ENCODE assay signal across 18 cellular contexts in genomic region chr1:235817101-235817725, GRCh38. TPM values are rescaled to one million over a fixed set of nuclear protein-coding genes. Genes with fewer than 3 reads are reported as not detected.
DNase-seq lines count a peak whose midpoint lies in the region; ATAC-seq and TF ChIP-seq lines count a peak whose summit lies in the region.
"Had no signal": no experiment of that assay in that cellular context is flagged by ENCODE, and none has a peak within 500 bp of the region (broad histone marks: within the 10 kb centered on the region; RNA-seq: fewer than 3 reads in every experiment).

No MANE protein-coding gene starts in this region.

- H3K27ac Mint-ChIP-seq in stimulated activated naive CD8-positive, alpha-beta T cell treated with anti-CD3 and anti-CD28 coated beads, Interleukin-15, Interleukin-2, amounts not matched to agents 100 ng/mL and 50 ng/mL, for 24 hours = peak overlapping the region; percentile 17
- peak overlapping the region; percentile 34 to 59 for H3K27ac Mint-ChIP-seq in effector memory CD8-positive, alpha-beta T cell
- H3K27ac Mint-ChIP-seq: IgD-negative memory B cell had no signal

- peaks cover 11% of the 10 kb centered on the region for H3K4me1 Mint-ChIP-seq in stimulated activated naive CD8-positive, alpha-beta T cell treated with anti-CD3 and anti-CD28 coated beads, Interleukin-15, Interleukin-2, amounts not matched to agents 100 ng/mL and 50 ng/mL, for 24 hours (ENCODE audit: low read depth)
- peaks cover 9 to 27% of the 10 kb centered on the region in 2 donors for H3K4me1 Mint-ChIP-seq in effector memory CD8-positive, alpha-beta T cell (ENCODE audit: low read depth in 2 of 2)

- CTCF ChIA-PET in OCI-LY7 (lab: Charles Lee; ENCODE audit: unreplicated experiment) = no interaction called here

- DNase-seq in NCI-H146 (lab: John Stamatoyannopoulos, UW) (peak; percentile 31), NCI-H146 treated with DMSO at 0.1 percent for 48 hours (lab: John Stamatoyannopoulos, UW; ENCODE audit: unreplicated experiment) (no peak), NCI-H345 treated with DMSO at 0.1 percent for 48 hours (lab: John Stamatoyannopoulos, UW; ENCODE audit: unreplicated experiment) (no peak), OCI-LY7 (ENCODE audit: low spot score) (no peak)
- no peak for DNase-seq in stimulated activated naive CD8-positive, alpha-beta T cell treated with anti-CD3 and anti-CD28 coated beads, Interleukin-15, Interleukin-2, amounts not matched to agents 100 U/mL and 50 U/mL, for 24 hours
- DNase-seq in effector memory CD8-positive, alpha-beta T cell = no peak
- DNase-seq: Caco-2; GM23248; NCI-H2171 treated with DMSO at 0.1 percent for 48 hours; NCI-H510A; NK-92 treated with Interleukin-12 subunit alpha and Interleukin-12 subunit beta, amount 100 ng/mL, for 24 hours; SK-N-SH had no signal

- no peaks in the 10 kb centered on the region for H3K4me1 ChIP-seq in OCI-LY7 (ENCODE audit: insufficient read depth, low read length, poor library complexity, severe bottlenecking)
- H3K4me1 ChIP-seq: Caco-2 had no signal

- H3K9me3 ChIP-seq in OCI-LY7 (ENCODE audit: low read length) = no peaks in the 10 kb centered on the region
- H3K9me3 ChIP-seq: BLaER1 treated with 17β-estradiol and CSF1 and Interleukin-3, amounts not matched to agents 10 nM and 100 nM; Caco-2; SK-N-SH had no signal

- no peaks in the 10 kb centered on the region for H3K79me2 ChIP-seq in OCI-LY7 (ENCODE audit: insufficient read depth, low read depth, low read length)

- H3K4me3 ChIP-seq in OCI-LY7 (ENCODE audit: low read depth, low read length, poor library complexity, severe bottlenecking) = no peak overlapping the region
- H3K4me3 ChIP-seq: BLaER1 treated with 17β-estradiol and CSF1 and Interleukin-3, amounts not matched to agents 10 nM and 100 nM; GM23248 had no signal

- no peak overlapping the region for H3K4me2 ChIP-seq in OCI-LY7 (ENCODE audit: low read length)
- H3K4me2 ChIP-seq: BLaER1 treated with 17β-estradiol and CSF1 and Interleukin-3, amounts not matched to agents 10 nM and 100 nM; SK-N-SH had no signal

- no peaks in the 10 kb centered on the region for H3K9me2 ChIP-seq in OCI-LY7 (ENCODE audit: insufficient read depth, low read length)
- H3K9me2 ChIP-seq: SK-N-SH had no signal

- TF ChIP-seq CTCF in OCI-LY7 (conservative IDR thresholded peaks at IDR 0.05; ENCODE audit: low read length) = no peak

- no peak for ATAC-seq in stimulated activated naive CD8-positive, alpha-beta T cell treated with anti-CD3 and anti-CD28 coated beads, Interleukin-15, Interleukin-2, amounts not matched to agents 100 U/mL and 50 U/mL, for 24 hours
- peak; percentile 26 for ATAC-seq in effector memory CD8-positive, alpha-beta T cell (replicated peaks)
- no peak for ATAC-seq in GM19324 (IDR thresholded peaks at IDR 0.05; ENCODE audit: low FRiP score, unreplicated experiment)
- ATAC-seq: HCT116 had no signal

- no peak overlapping the region for H2AFZ ChIP-seq in OCI-LY7 (ENCODE audit: low read length)
- H2AFZ ChIP-seq: GM23248 had no signal

- H4K20me1 ChIP-seq in OCI-LY7 (ENCODE audit: insufficient read depth, low read length) = no peaks in the 10 kb centered on the region

- H3K9me3 Mint-ChIP-seq in stimulated activated naive CD8-positive, alpha-beta T cell treated with anti-CD3 and anti-CD28 coated beads, Interleukin-15, Interleukin-2, amounts not matched to agents 100 ng/mL and 50 ng/mL, for 24 hours = no peaks in the 10 kb centered on the region
- H3K9me3 Mint-ChIP-seq in effector memory CD8-positive, alpha-beta T cell = no peaks in the 10 kb centered on the region
- H3K9me3 Mint-ChIP-seq: IgD-negative memory B cell had no signal

- H3K27ac ChIP-seq in OCI-LY7 (ENCODE audit: low read depth, low read length, poor library complexity, severe bottlenecking) = no peak overlapping the region
- H3K27ac ChIP-seq: 22Rv1; BLaER1 treated with 17β-estradiol and CSF1 and Interleukin-3, amounts not matched to agents 10 nM and 100 nM; GM23248 had no signal

- H3K4me3 Mint-ChIP-seq in stimulated activated naive CD8-positive, alpha-beta T cell treated with anti-CD3 and anti-CD28 coated beads, Interleukin-15, Interleukin-2, amounts not matched to agents 100 ng/mL and 50 ng/mL, for 24 hours = no peak overlapping the region
- no peak overlapping the region for H3K4me3 Mint-ChIP-seq in effector memory CD8-positive, alpha-beta T cell
- H3K4me3 Mint-ChIP-seq: IgD-negative memory B cell had no signal

- intact Hi-C loops in OCI-LY7 (cut with micrococcal nuclease; ENCODE audit: unreplicated experiment) = no loop called here

- peaks cover 15% of the 10 kb centered on the region for H3K36me3 Mint-ChIP-seq in stimulated activated naive CD8-positive, alpha-beta T cell treated with anti-CD3 and anti-CD28 coated beads, Interleukin-15, Interleukin-2, amounts not matched to agents 100 ng/mL and 50 ng/mL, for 24 hours (ENCODE audit: low read depth)
- peaks cover 8% of the 10 kb centered on the region for H3K36me3 Mint-ChIP-seq in effector memory CD8-positive, alpha-beta T cell (ENCODE audit: insufficient read depth)

- BruUV-seq in OCI-LY7 (replicated peaks; lab: Mats Ljungman, UMichigan) = no TSS peak

- H3K27me3 Mint-ChIP-seq in stimulated activated naive CD8-positive, alpha-beta T cell treated with anti-CD3 and anti-CD28 coated beads, Interleukin-15, Interleukin-2, amounts not matched to agents 100 ng/mL and 50 ng/mL, for 24 hours = no peaks in the 10 kb centered on the region
- no peaks in the 10 kb centered on the region for H3K27me3 Mint-ChIP-seq in effector memory CD8-positive, alpha-beta T cell
- H3K27me3 Mint-ChIP-seq: IgD-negative memory B cell had no signal

- POLR2A ChIA-PET in OCI-LY7 (lab: Charles Lee) = no interaction called here

- no peaks in the 10 kb centered on the region for H3K36me3 ChIP-seq in OCI-LY7 (ENCODE audit: insufficient read depth, low read length)

RNA-seq across cellular contexts. Expression of gene LYST, which starts 49.5 kb away (rescaled TPM):
- 4.0 and 10.0 TPM in 2 replicates for total RNA-seq in OCI-LY7 (2014; rRNA removed; shearing (Covaris generic))
- total RNA-seq in OCI-LY7 (2022) = 8.2 and 8.3 TPM in 2 replicates
